Comparison of ENCODE assay signal across 20 cellular contexts in genomic region chr9:89779416-89779815, GRCh38.
A peak's percentile ranks its signal among the peaks of the same experiment; 100 is the strongest.
DNase-seq lines count a peak whose midpoint lies in the region; ATAC-seq and TF ChIP-seq lines count a peak whose summit lies in the region.
"Had no signal": no experiment of that assay in that cellular context is flagged by ENCODE, and none has a peak within 500 bp of the region (broad histone marks: within the 10 kb centered on the region; RNA-seq: fewer than 3 reads in every experiment).

No MANE protein-coding gene starts in this region.

- H2AFZ ChIP-seq in fibroblast of lung (ENCODE audit: low read length) (no peak overlapping the region), osteoblast (ENCODE audit: low read length) (no peak overlapping the region)

- H3K27ac ChIP-seq in fibroblast of lung (ENCODE audit: insufficient read depth, low read length), result no peak overlapping the region
- no peak overlapping the region for H3K27ac ChIP-seq in osteoblast (ENCODE audit: low read depth, low read length)
- H3K27ac ChIP-seq: C4-2B, HL-60 had no signal

- H3K79me2 ChIP-seq in fibroblast of lung (ENCODE audit: control insufficient read depth, insufficient read depth, low read length) (no peaks in the 10 kb centered on the region), osteoblast (ENCODE audit: insufficient read depth, low read length) (no peaks in the 10 kb centered on the region)

- TF ChIP-seq CTCF in fibroblast of lung (conservative IDR thresholded peaks at IDR 0.05 in 1 of 2, IDR thresholded peaks at IDR 0.05 in 1 of 2; ENCODE audit: low read depth in 1 of 2, low read length in 2 of 2) (no peak), osteoblast (IDR thresholded peaks at IDR 0.05; ENCODE audit: extremely low read depth, low read depth, low read length) (no peak)

- H3K36me3 ChIP-seq in fibroblast of lung (ENCODE audit: control insufficient read depth, insufficient read depth, low read length) (no peaks in the 10 kb centered on the region), osteoblast (ENCODE audit: insufficient read depth, low read length) (no peaks in the 10 kb centered on the region)
- H3K36me3 ChIP-seq: BE2C had no signal

- H3K4me2 ChIP-seq in fibroblast of lung (ENCODE audit: extremely low read depth, insufficient read depth, low read length) (no peak overlapping the region), osteoblast (ENCODE audit: insufficient read depth, low read length) (no peak overlapping the region)

- H3K4me3 ChIP-seq in fibroblast of lung (replicated peaks in 1 of 4; ENCODE audit: control extremely low read depth in 1 of 4, insufficient read depth in 1 of 4, low read depth in 3 of 4, low read length in 4 of 4) (no peak overlapping the region), osteoblast (ENCODE audit: insufficient read depth, low read length) (no peak overlapping the region)
- H3K4me3 ChIP-seq: K562 had no signal

- H3K4me1 ChIP-seq in fibroblast of lung (ENCODE audit: control insufficient read depth, extremely low read depth, insufficient read depth, low read length), result no peaks in the 10 kb centered on the region
- H3K4me1 ChIP-seq in osteoblast (ENCODE audit: insufficient read depth, low read length), result no peaks in the 10 kb centered on the region

- H3K27me3 ChIP-seq in fibroblast of lung (ENCODE audit: control insufficient read depth, insufficient read depth, low read length), result no peaks in the 10 kb centered on the region
- H3K27me3 ChIP-seq in osteoblast (ENCODE audit: insufficient read depth, low read length), result no peaks in the 10 kb centered on the region
- H3K27me3 ChIP-seq: BE2C had no signal

- H4K20me1 ChIP-seq in fibroblast of lung (ENCODE audit: control insufficient read depth, extremely low read depth, insufficient read depth, low read length) (no peaks in the 10 kb centered on the region), osteoblast (ENCODE audit: insufficient read depth, low read length) (no peaks in the 10 kb centered on the region)

- H3K9ac ChIP-seq in fibroblast of lung (ENCODE audit: insufficient read depth, low read length), result no peak overlapping the region

- DNase-seq in left ventricle myocardium superior (no peak), Right ventricle myocardium superior (no peak), fibroblast of lung (ENCODE audit: low read depth in 2 of 2) (peak; percentile 8 to 57), osteoblast (ENCODE audit: insufficient read length, low spot score, missing footprints) (peak; percentile 50), COLO829 (ENCODE audit: low spot score) (no peak)
- DNase-seq: ACHN; CD4-positive, alpha-beta memory T cell; COR-L47; DMS153; DMS79 treated with DMSO at 0.1 percent for 48 hours; EL; GOT3; H9; Karpas-422 had no signal

- intact Hi-C loops in left ventricle myocardium superior (cut with micrococcal nuclease) (no loop called here), Right ventricle myocardium superior (cut with DNase I) (no loop called here)

- ATAC-seq in left ventricle myocardium superior (peak; percentile 19), Right ventricle myocardium superior (ENCODE audit: poor library complexity) (no peak), GM18858 (IDR thresholded peaks at IDR 0.05; ENCODE audit: unreplicated experiment) (no peak), HG03159 (IDR thresholded peaks at IDR 0.05; ENCODE audit: unreplicated experiment) (no peak)
- ATAC-seq: K562 had no signal

- H3K9me3 ChIP-seq in fibroblast of lung (ENCODE audit: control insufficient read depth, insufficient read depth, low read depth, low read length) (no peaks in the 10 kb centered on the region), osteoblast (ENCODE audit: low read depth, low read length) (no peaks in the 10 kb centered on the region)
- H3K9me3 ChIP-seq: BE2C had no signal

Comparison
In these comparisons a context has a peak if more than half of its experiments do, and no peak if none do; other contexts are left out.
1. DNase-seq: peak in fibroblast of lung (2 of 2) and osteoblast (single experiment); none in left ventricle myocardium superior (single experiment), Right ventricle myocardium superior (single experiment) and COLO829 (single experiment).